ENCODE assay signal across 8 cellular contexts in the genomic region with DNA sequence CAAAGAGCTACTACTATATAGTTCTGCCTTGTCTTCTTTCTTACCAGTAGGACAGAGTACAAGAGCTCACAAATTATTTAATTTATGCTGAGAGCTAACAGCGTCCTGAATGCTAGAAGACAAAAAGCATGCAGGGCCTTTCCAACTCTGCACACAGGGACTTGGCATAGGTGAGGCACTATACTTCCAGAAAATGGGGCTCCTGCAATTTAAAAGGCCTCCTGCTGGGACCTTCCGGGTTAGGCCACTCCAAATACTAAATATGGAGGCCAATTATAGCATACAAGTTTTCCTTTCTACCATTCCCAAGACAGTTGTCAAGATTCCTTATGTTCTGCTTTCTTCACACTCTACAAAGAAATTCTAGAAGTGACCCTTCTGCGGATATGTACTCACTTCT. TPM values are rescaled to one million over a fixed set of nuclear protein-coding genes. Genes with fewer than 3 reads are reported as not detected.
DNase-seq lines count a peak whose midpoint lies in the region; ATAC-seq, FAIRE-seq and TF ChIP-seq lines count a peak whose summit lies in the region.

No MANE protein-coding gene starts in this region.

- no peak for TF ChIP-seq CTCF in RWPE2 (IDR thresholded peaks at IDR 0.05; ENCODE audit: poor library complexity, severe bottlenecking)
- TF ChIP-seq CTCF in epithelial cell of proximal tubule (conservative IDR thresholded peaks at IDR 0.05; ENCODE audit: low read depth, low read length) = no peak
- TF ChIP-seq CTCF in pancreas (IDR thresholded peaks at IDR 0.05) = no peak

- DNase-seq in COLO668 (lab: John Stamatoyannopoulos, UW; ENCODE audit: unreplicated experiment) (peak; percentile 10), HCEC 1CT (peak; percentile 8), RWPE2 (ENCODE audit: low spot score) (no peak), epithelial cell of proximal tubule (ENCODE audit: low read depth) (no peak), pancreas (no peak), NAMALWA (ENCODE audit: low spot score) (no peak)
- no peak for DNase-seq in stimulated activated CD4-positive, alpha-beta T cell treated with anti-CD3 and anti-CD28 coated beads, Interleukin-12 subunit alpha, Interleukin-12 subunit beta, amount 100 ng/mL, for 4 hours
- no peak for DNase-seq in effector CD4-positive, alpha-beta T cell

- H3K4me1 ChIP-seq in RWPE2 (ENCODE audit: insufficient read depth, poor library complexity, severe bottlenecking) = peaks cover 34% of the 10 kb centered on the region
- peaks cover 4 to 24% (median 8%) of the 10 kb centered on the region in 3 donors for H3K4me1 ChIP-seq in pancreas

- intact Hi-C loops in pancreas (cut with DNase I) = no loop called here

- no peak for FAIRE-seq in pancreas (lab: Jason Lieb, UNC)

- peak overlapping the region; percentile 79 for H3K27ac ChIP-seq in RWPE2 (ENCODE audit: poor library complexity, severe bottlenecking)
- peak overlapping the region in 1 of 4 donors; percentile 82 for H3K27ac ChIP-seq in pancreas

- ATAC-seq in RWPE2 (ENCODE audit: low read depth) (peak; percentile 4; the same call in 1 of the 3 replicates), pancreas (peak in 2 of 4 donors; percentile 2 to 6)

- H3K9me3 ChIP-seq in RWPE2 (ENCODE audit: severe bottlenecking) (peaks cover 2% of the 10 kb centered on the region), pancreas (no peaks in the 10 kb centered on the region)

- peak overlapping the region; percentile 96 for H3K4me3 ChIP-seq in RWPE2 (ENCODE audit: severe bottlenecking)
- peak overlapping the region; percentile 86 for H3K4me3 ChIP-seq in epithelial cell of proximal tubule (ENCODE audit: low read depth, low read length)
- H3K4me3 ChIP-seq in pancreas = peak overlapping the region in 3 of 4 donors; percentile 85 to 89 (median 86)

- WGBS in pancreas, 2 donors = 1 to 2% methylated on average over 3 of the region's 3 CpGs

- H3K27me3 ChIP-seq in RWPE2 (ENCODE audit: insufficient read depth, poor library complexity, severe bottlenecking) (no peaks in the 10 kb centered on the region), pancreas (peaks cover 0 to 3% (median 0%) of the 10 kb centered on the region in 4 donors)

- peaks cover 44% of the 10 kb centered on the region for H3K36me3 ChIP-seq in RWPE2 (ENCODE audit: low read depth)
- H3K36me3 ChIP-seq in pancreas = no peaks in the 10 kb centered on the region

RNA-seq across cellular contexts. Expression of a gene that starts 0.9 kb away (rescaled TPM):
- total RNA-seq in epithelial cell of proximal tubule (66.5 and 112 TPM in 2 replicates), pancreas (1 to 10 TPM; 6.7 to 9.9 (median 9.4) TPM)
- polyA plus RNA-seq in pancreas = 1 to 10 TPM; 5.8 to 8.1 TPM

RNA-seq across cellular contexts. Expression of a gene that starts 18.2 kb away (rescaled TPM):
- 6.9 and 13.5 TPM in 2 replicates for total RNA-seq in epithelial cell of proximal tubule
- 10 to 100 TPM in 2 of 6 donors, 1 to 10 TPM in 4; 6.6 to 11.0 (median 7.8) TPM for total RNA-seq in pancreas
- 10 to 100 TPM in 1 of 2 donors, 1 to 10 TPM in 1; 8.8 to 15.2 TPM for polyA plus RNA-seq in pancreas

Comparison
In these comparisons a context has a peak if more than half of its experiments do, and no peak if none do; other contexts are left out.
1. DNase-seq: peak in COLO668 (single experiment) and HCEC 1CT (single experiment); none in RWPE2 (single experiment), epithelial cell of proximal tubule (single experiment), pancreas (0 of 6), stimulated activated CD4-positive, alpha-beta T cell treated with anti-CD3 and anti-CD28 coated beads, Interleukin-12 subunit alpha, Interleukin-12 subunit beta, amount 100 ng/mL, for 4 hours (single experiment), effector CD4-positive, alpha-beta T cell (single experiment) and NAMALWA (single experiment).
2. Peak in every context shown above with its lines, with median percentiles within 50 percentile points of each other: H3K4me3 ChIP-seq.